Comparison of ENCODE assay signal across 23 cellular contexts in the genomic region with DNA sequence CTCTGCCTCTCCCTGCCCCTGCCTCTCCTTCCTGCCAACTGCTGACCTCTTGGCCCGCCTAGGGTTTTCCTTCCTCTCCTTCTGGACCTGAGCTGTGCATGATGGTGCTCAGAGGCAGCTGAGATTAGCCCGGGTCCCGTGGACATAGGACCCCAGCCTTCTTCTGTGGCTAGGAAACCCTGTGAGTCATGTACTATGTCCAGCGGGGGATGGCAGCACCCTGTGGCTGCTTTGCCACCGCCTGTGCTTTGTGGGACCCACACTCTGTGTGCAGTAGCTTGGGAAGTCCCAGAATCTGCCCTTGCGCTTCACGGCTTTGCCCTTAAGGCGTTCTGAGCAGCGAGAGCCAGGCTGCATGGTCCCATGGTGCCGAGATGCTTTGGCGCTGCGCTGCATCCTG.
A peak's percentile ranks its signal among the peaks of the same experiment; 100 is the strongest.
DNase-seq lines count a peak whose midpoint lies in the region; ATAC-seq and TF ChIP-seq lines count a peak whose summit lies in the region.
"Had no signal": no experiment of that assay in that cellular context is flagged by ENCODE, and none has a peak within 500 bp of the region (broad histone marks: within the 10 kb centered on the region; RNA-seq: fewer than 3 reads in every experiment).

No MANE protein-coding gene starts in this region.

- no peak overlapping the region for H3K27ac ChIP-seq in HUES6 (ENCODE audit: low read depth, low read length)
- H3K27ac ChIP-seq: body of pancreas, parathyroid adenoma, sigmoid colon, vagina had no signal

- H3K4me1 ChIP-seq in HUES6 (ENCODE audit: control insufficient read depth, insufficient read depth, low read length), result peaks cover 9% of the 10 kb centered on the region; the same call in 1 of the 2 replicates
- H3K4me1 ChIP-seq: body of pancreas, parathyroid adenoma, sigmoid colon, vagina had no signal

- peak in 2 of 3 donors; percentile 19 to 25 for ATAC-seq in natural killer cell
- no peak for ATAC-seq in natural killer cell treated with Interleukin-12 subunit alpha and Interleukin-12 subunit beta and Interleukin-15 and Interleukin-18, amount 100 ng/mL, for 72 hours
- ATAC-seq: activated naive CD8-positive, alpha-beta T cell treated with anti-CD3 and anti-CD28 coated beads, Interleukin-2, amount 50 U/mL, for 24 hours; body of pancreas had no signal

- H3K9me3 ChIP-seq in HUES6 (ENCODE audit: control insufficient read depth, insufficient read depth, low read depth, low read length), result 0 out of 2 replicates have a peak, but pooled peaks cover 3% of the 10 kb centered on the region
- H3K9me3 ChIP-seq: body of pancreas, sigmoid colon, vagina had no signal

- H3K4me3 ChIP-seq in HUES6 (ENCODE audit: low read depth, low read length), result peak overlapping the region; percentile 16; the same call in 1 of the 2 replicates
- H3K4me3 ChIP-seq: body of pancreas, sigmoid colon, vagina had no signal

- H3K36me3 Mint-ChIP-seq in natural killer cell, result no peaks in the 10 kb centered on the region
- H3K36me3 Mint-ChIP-seq in natural killer cell treated with Interleukin-12 subunit alpha and Interleukin-12 subunit beta and Interleukin-15 and Interleukin-18, amount 100 ng/mL, for 72 hours, result no peaks in the 10 kb centered on the region
- H3K36me3 Mint-ChIP-seq in activated T-helper 2 cell treated with anti-CD3 and anti-CD28 coated beads, Interferon-gamma antibody, Interleukin-2, Interleukin-4, amounts not matched to agents 10 μg/mL and 5 μg/mL and 100 μg/mL, durations not matched to agents 14 hours and 24 hours and 36 hours (ENCODE audit: low read depth), result no peaks in the 10 kb centered on the region

- peaks cover 0 to 3% of the 10 kb centered on the region in 2 donors for H3K9me3 Mint-ChIP-seq in natural killer cell
- H3K9me3 Mint-ChIP-seq in natural killer cell treated with Interleukin-12 subunit alpha and Interleukin-12 subunit beta and Interleukin-15 and Interleukin-18, amount 100 ng/mL, for 72 hours, result no peaks in the 10 kb centered on the region
- H3K9me3 Mint-ChIP-seq in activated T-helper 2 cell treated with anti-CD3 and anti-CD28 coated beads, Interferon-gamma antibody, Interleukin-2, Interleukin-4, amounts not matched to agents 10 μg/mL and 5 μg/mL and 100 μg/mL, durations not matched to agents 14 hours and 24 hours and 36 hours, result peaks cover 10% of the 10 kb centered on the region

- peak overlapping the region; percentile 23 to 90 for H3K27ac Mint-ChIP-seq in natural killer cell
- H3K27ac Mint-ChIP-seq in natural killer cell treated with Interleukin-12 subunit alpha and Interleukin-12 subunit beta and Interleukin-15 and Interleukin-18, amount 100 ng/mL, for 72 hours, result no peak overlapping the region
- H3K27ac Mint-ChIP-seq in activated T-helper 2 cell treated with anti-CD3 and anti-CD28 coated beads, Interferon-gamma antibody, Interleukin-2, Interleukin-4, amounts not matched to agents 10 μg/mL and 5 μg/mL and 100 μg/mL, durations not matched to agents 14 hours and 24 hours and 36 hours, result no peak overlapping the region
- H3K27ac Mint-ChIP-seq: activated naive CD8-positive, alpha-beta T cell treated with anti-CD3 and anti-CD28 coated beads, Interleukin-2, amount 50 U/mL, for 24 hours; CD4-positive, alpha-beta T cell; memory B cell had no signal

- peak; percentile 38 for DNase-seq in natural killer cell
- no peak for DNase-seq in natural killer cell treated with Interleukin-12 subunit alpha and Interleukin-12 subunit beta and Interleukin-15 and Interleukin-18, amount 100 ng/mL, for 72 hours (ENCODE audit: low spot score)
- DNase-seq in SW480 (ENCODE audit: low spot score), result peak; percentile 61
- DNase-seq in NCI-H524 (lab: John Stamatoyannopoulos, UW), result no peak
- no peak for DNase-seq in activated T-helper 2 cell treated with anti-CD3 and anti-CD28 coated beads, Interferon-gamma antibody, Interleukin-2, Interleukin-4, amounts not matched to agents 10 μg/mL and 5 μg/mL and 100 μg/mL, durations not matched to agents 14 hours and 24 hours and 36 hours (ENCODE audit: low spot score)
- no peak for DNase-seq in D341Med (ENCODE audit: low spot score)
- no peak for DNase-seq in NCI-H2171 treated with DMSO at 0.1 percent for 48 hours (lab: John Stamatoyannopoulos, UW)
- DNase-seq: cortex of kidney, DMS79 treated with DMSO at 0.1 percent for 48 hours, HCEC 1CT, IMR-90, left cardiac atrium, MM.1S, NCI-H1694 treated with DMSO at 0.1 percent for 48 hours, sigmoid colon had no signal

- no peak for TF ChIP-seq CTCF in natural killer cell (IDR thresholded peaks at IDR 0.05)

- no peaks in the 10 kb centered on the region for H3K27me3 Mint-ChIP-seq in natural killer cell (ENCODE audit: low read depth in 2 of 2)
- H3K27me3 Mint-ChIP-seq in natural killer cell treated with Interleukin-12 subunit alpha and Interleukin-12 subunit beta and Interleukin-15 and Interleukin-18, amount 100 ng/mL, for 72 hours, result no peaks in the 10 kb centered on the region
- H3K27me3 Mint-ChIP-seq in activated T-helper 2 cell treated with anti-CD3 and anti-CD28 coated beads, Interferon-gamma antibody, Interleukin-2, Interleukin-4, amounts not matched to agents 10 μg/mL and 5 μg/mL and 100 μg/mL, durations not matched to agents 14 hours and 24 hours and 36 hours (ENCODE audit: low read depth), result no peaks in the 10 kb centered on the region
- H3K27me3 Mint-ChIP-seq: activated naive CD8-positive, alpha-beta T cell treated with anti-CD3 and anti-CD28 coated beads, Interleukin-2, amount 50 U/mL, for 24 hours; CD4-positive, alpha-beta T cell; naive thymus-derived CD4-positive, alpha-beta T cell had no signal

- H3K9ac ChIP-seq in HUES6 (ENCODE audit: low read length), result peak overlapping the region; percentile 10
- H3K9ac ChIP-seq: parathyroid adenoma had no signal

- H3K4me1 Mint-ChIP-seq in natural killer cell, result peaks cover 0 to 33% of the 10 kb centered on the region in 2 donors
- peaks cover 5 to 14% of the 10 kb centered on the region in 2 donors for H3K4me1 Mint-ChIP-seq in natural killer cell treated with Interleukin-12 subunit alpha and Interleukin-12 subunit beta and Interleukin-15 and Interleukin-18, amount 100 ng/mL, for 72 hours (ENCODE audit: low read depth in 2 of 2)
- H3K4me1 Mint-ChIP-seq in activated T-helper 2 cell treated with anti-CD3 and anti-CD28 coated beads, Interferon-gamma antibody, Interleukin-2, Interleukin-4, amounts not matched to agents 10 μg/mL and 5 μg/mL and 100 μg/mL, durations not matched to agents 14 hours and 24 hours and 36 hours (ENCODE audit: low read depth), result no peaks in the 10 kb centered on the region
- H3K4me1 Mint-ChIP-seq: activated naive CD8-positive, alpha-beta T cell treated with anti-CD3 and anti-CD28 coated beads, Interleukin-2, amount 50 U/mL, for 24 hours; memory B cell had no signal

- intact Hi-C loops in natural killer cell (cut with micrococcal nuclease), result no loop called here
- intact Hi-C loops in activated T-helper 2 cell treated with anti-CD3 and anti-CD28 coated beads, Interferon-gamma antibody, Interleukin-2, Interleukin-4, amounts not matched to agents 10 μg/mL and 5 μg/mL and 100 μg/mL, durations not matched to agents 14 hours and 24 hours and 36 hours (cut with micrococcal nuclease), result no loop called here

- no peaks in the 10 kb centered on the region for H3K27me3 ChIP-seq in HUES6 (ENCODE audit: control insufficient read depth, insufficient read depth, low read length)
- H3K27me3 ChIP-seq: body of pancreas, sigmoid colon, vagina had no signal

- H3K36me3 ChIP-seq in HUES6 (ENCODE audit: control insufficient read depth, insufficient read depth, low read length), result no peaks in the 10 kb centered on the region
- H3K36me3 ChIP-seq: sigmoid colon, vagina had no signal

- no peak overlapping the region for H3K4me3 Mint-ChIP-seq in natural killer cell
- no peak overlapping the region for H3K4me3 Mint-ChIP-seq in natural killer cell treated with Interleukin-12 subunit alpha and Interleukin-12 subunit beta and Interleukin-15 and Interleukin-18, amount 100 ng/mL, for 72 hours
- no peak overlapping the region for H3K4me3 Mint-ChIP-seq in activated T-helper 2 cell treated with anti-CD3 and anti-CD28 coated beads, Interferon-gamma antibody, Interleukin-2, Interleukin-4, amounts not matched to agents 10 μg/mL and 5 μg/mL and 100 μg/mL, durations not matched to agents 14 hours and 24 hours and 36 hours (ENCODE audit: low read depth)
- H3K4me3 Mint-ChIP-seq: activated naive CD8-positive, alpha-beta T cell treated with anti-CD3 and anti-CD28 coated beads, Interleukin-2, amount 50 U/mL, for 24 hours; CD4-positive, alpha-beta T cell; memory B cell had no signal

Comparison
In these comparisons a context has a peak if more than half of its experiments do, and no peak if none do; other contexts are left out.
1. ATAC-seq: peak in natural killer cell (2 of 3); none in natural killer cell treated with Interleukin-12 subunit alpha and Interleukin-12 subunit beta and Interleukin-15 and Interleukin-18, amount 100 ng/mL, for 72 hours (0 of 2).
2. DNase-seq: peak in natural killer cell (single experiment) and SW480 (single experiment); none in natural killer cell treated with Interleukin-12 subunit alpha and Interleukin-12 subunit beta and Interleukin-15 and Interleukin-18, amount 100 ng/mL, for 72 hours (single experiment), NCI-H524 (0 of 2), activated T-helper 2 cell treated with anti-CD3 and anti-CD28 coated beads, Interferon-gamma antibody, Interleukin-2, Interleukin-4, amounts not matched to agents 10 μg/mL and 5 μg/mL and 100 μg/mL, durations not matched to agents 14 hours and 24 hours and 36 hours (single experiment), D341Med (single experiment) and NCI-H2171 treated with DMSO at 0.1 percent for 48 hours (single experiment).
3. H3K27ac Mint-ChIP-seq: peak in natural killer cell (2 of 2); none in natural killer cell treated with Interleukin-12 subunit alpha and Interleukin-12 subunit beta and Interleukin-15 and Interleukin-18, amount 100 ng/mL, for 72 hours (0 of 2) and activated T-helper 2 cell treated with anti-CD3 and anti-CD28 coated beads, Interferon-gamma antibody, Interleukin-2, Interleukin-4, amounts not matched to agents 10 μg/mL and 5 μg/mL and 100 μg/mL, durations not matched to agents 14 hours and 24 hours and 36 hours (single experiment).